ENCODE assay signal across 34 cellular contexts in the genomic region with DNA sequence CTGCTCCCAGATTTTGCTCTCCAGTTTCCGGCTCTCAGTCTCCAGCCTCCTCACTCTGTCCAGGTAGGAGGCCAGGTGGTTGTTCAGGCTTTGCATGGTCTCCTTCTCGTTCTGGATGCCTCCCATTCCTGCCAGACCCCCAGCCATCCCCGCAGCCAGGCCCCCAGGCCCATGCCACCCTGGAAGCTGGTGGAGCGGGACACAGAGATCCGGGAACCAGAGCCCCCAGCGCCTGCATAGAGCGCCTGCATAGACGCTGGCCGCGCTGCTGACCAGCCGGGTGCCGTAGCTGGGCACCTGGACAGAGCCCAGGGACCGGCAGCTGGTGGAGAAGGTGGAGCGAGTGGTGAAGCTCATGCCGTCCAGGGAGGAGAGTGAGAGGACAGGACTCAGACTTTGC.
"Had no signal": no experiment of that assay in that cellular context is flagged by ENCODE, and none has a peak within 500 bp of the region (broad histone marks: within the 10 kb centered on the region; RNA-seq: fewer than 3 reads in every experiment).

No MANE protein-coding gene starts in this region.

- DNase-seq: Karpas-422, Kasumi-1, MG63, MM.1S, MV-4-11, NCI-H1048, NCI-H1092, NCI-H1092 treated with DMSO at 0.1 percent for 48 hours, NCI-H1105, NCI-H1105 treated with DMSO at 0.1 percent for 48 hours, NCI-H1417, NCI-H1417 treated with DMSO at 0.1 percent for 48 hours, NCI-H1436, NCI-H1436 treated with DMSO at 0.1 percent for 48 hours, NCI-H146, NCI-H1694, NCI-H1694 treated with DMSO at 0.1 percent for 48 hours, NCI-H187, NCI-H187 treated with DMSO at 0.1 percent for 48 hours, NCI-H1930, NCI-H2029, NCI-H2029 treated with DMSO at 0.1 percent for 48 hours, NCI-H2081, NCI-H2081 treated with DMSO at 0.1 percent for 48 hours, NCI-H2107, NCI-H2171, NCI-H2171 treated with DMSO at 0.1 percent for 48 hours, NCI-H2227 treated with DMSO at 0.1 percent for 48 hours, NCI-H226, NCI-H345, NCI-H446, NCI-H446 treated with DMSO at 0.1 percent for 48 hours, NCI-H510A had no signal

- H3K9me3 ChIP-seq: MG63 had no signal

- H3K36me3 ChIP-seq: MG63 had no signal

- H3K27ac ChIP-seq: KMS-11 had no signal

- H3K4me3 ChIP-seq: MG63 had no signal
